In genomic region chr12:15777355-15778012, GRCh38 we compare ENCODE assay signal across 31 cellular contexts. TPM values are rescaled to one million over a fixed set of nuclear protein-coding genes. Genes with fewer than 3 reads are reported as not detected.
DNase-seq lines count a peak whose midpoint lies in the region; ATAC-seq, FAIRE-seq and TF ChIP-seq lines count a peak whose summit lies in the region.
"Had no signal": no experiment of that assay in that cellular context is flagged by ENCODE, and none has a peak within 500 bp of the region (broad histone marks: within the 10 kb centered on the region; RNA-seq: fewer than 3 reads in every experiment).

No MANE protein-coding gene starts in this region.

- TF ChIP-seq POLR2A in H54 (IDR thresholded peaks at IDR 0.05; ENCODE audit: low read depth, low read length) = no peak
- TF ChIP-seq POLR2A in prostate gland (IDR thresholded peaks at IDR 0.05) = no peak

- no peak overlapping the region for H3K27ac ChIP-seq in coronary artery
- H3K27ac ChIP-seq in osteoblast (ENCODE audit: low read depth, low read length) = peak overlapping the region; percentile 63
- no peak overlapping the region for H3K27ac ChIP-seq in prostate gland
- H3K27ac ChIP-seq: gastroesophageal sphincter, hepatocyte had no signal

- no peak overlapping the region for H2AFZ ChIP-seq in osteoblast (ENCODE audit: low read length)
- H2AFZ ChIP-seq: hepatocyte had no signal

- peak; percentile 60 for FAIRE-seq in H54 (lab: Jason Lieb, UNC)
- FAIRE-seq: HepG2, TTC549 had no signal

- no peaks in the 10 kb centered on the region for H3K9me3 ChIP-seq in osteoblast (ENCODE audit: low read depth, low read length)
- H3K9me3 ChIP-seq in prostate gland = no peaks in the 10 kb centered on the region
- H3K9me3 ChIP-seq: gastroesophageal sphincter had no signal

- H4K20me1 ChIP-seq in osteoblast (ENCODE audit: insufficient read depth, low read length) = no peaks in the 10 kb centered on the region

- intact Hi-C loops in prostate gland (cut with DNase I) = no loop called here

- 83% methylated on average over 3 of the region's 3 CpGs for WGBS in prostate gland

- TF ChIP-seq CTCF in coronary artery (IDR thresholded peaks at IDR 0.05) = no peak
- TF ChIP-seq CTCF in osteoblast (IDR thresholded peaks at IDR 0.05; ENCODE audit: extremely low read depth, low read depth, low read length) = no peak
- no peak for TF ChIP-seq CTCF in prostate gland (IDR thresholded peaks at IDR 0.05)

- peaks cover 97% of the 10 kb centered on the region for H3K79me2 ChIP-seq in osteoblast (ENCODE audit: insufficient read depth, low read length)

- H3K4me1 ChIP-seq in osteoblast (ENCODE audit: insufficient read depth, low read length) (peaks cover 73% of the 10 kb centered on the region), prostate gland (replicated peaks) (peaks cover 2% of the 10 kb centered on the region)
- H3K4me1 ChIP-seq: gastroesophageal sphincter had no signal

- DNase-seq in COLO829 (ENCODE audit: low spot score) = peak; percentile 45
- no peak for DNase-seq in H54 (ENCODE audit: insufficient read length, low spot score)
- no peak for DNase-seq in coronary artery (ENCODE audit: low spot score)
- no peak for DNase-seq in osteoblast (ENCODE audit: insufficient read length, low spot score, missing footprints)
- no peak for DNase-seq in NOMO-1 treated with dmso at 0.1 percent for 144 hours (lab: John Stamatoyannopoulos, UW; ENCODE audit: unreplicated experiment)
- DNase-seq in prostate gland (ENCODE audit: low spot score) = no peak
- DNase-seq: activated CD4-positive, alpha-beta T cell treated with anti-CD3 and anti-CD28 coated beads, Interleukin-2, amount 50 U/mL, for 48 hours; activated gamma-delta T cell treated with Interleukin-2 at 50 U/mL for 16 hours; activated T-cell treated with anti-CD3 and anti-CD28 coated beads, Interleukin-2, amount 50 U/mL, for 48 hours; C1 segment of cervical spinal cord; Calu3; cerebellar nuclear complex; DMS79 treated with DMSO at 0.1 percent for 48 hours; dorsolateral prefrontal cortex; GDM1; Karpas-422; NCI-H1417; NCI-H2081 treated with DMSO at 0.1 percent for 48 hours; NCI-H2227 treated with DMSO at 0.1 percent for 48 hours; NCI-H526; stimulated activated CD4-positive, alpha-beta T cell treated with anti-CD3 and anti-CD28 coated beads, Interleukin-4, amount 100 ng/mL, for 24 hours; T-helper 17 cell; trophoblast cell had no signal

- H3K27me3 ChIP-seq in osteoblast (ENCODE audit: insufficient read depth, low read length) = no peaks in the 10 kb centered on the region
- H3K27me3 ChIP-seq in prostate gland (replicated peaks; ENCODE audit: insufficient read depth) = no peaks in the 10 kb centered on the region
- H3K27me3 ChIP-seq: gastroesophageal sphincter, hepatocyte had no signal

- H3K4me2 ChIP-seq in osteoblast (ENCODE audit: insufficient read depth, low read length) = no peak overlapping the region
- H3K4me2 ChIP-seq: hepatocyte had no signal

- no peak for ATAC-seq in HG02571 (IDR thresholded peaks at IDR 0.05; ENCODE audit: unreplicated experiment)
- no peak for ATAC-seq in HG03139 (IDR thresholded peaks at IDR 0.05; ENCODE audit: unreplicated experiment)
- ATAC-seq: activated CD4-positive, CD25-positive, alpha-beta regulatory T cell treated with anti-CD3 and anti-CD28 coated beads, Interleukin-2, amount 50 U/mL, for 24 hours; gastroesophageal sphincter; HepG2; sciatic nerve; T-helper 17 cell had no signal

- H3K4me3 ChIP-seq in coronary artery = peak overlapping the region; percentile 1
- no peak overlapping the region for H3K4me3 ChIP-seq in osteoblast (ENCODE audit: insufficient read depth, low read length)
- H3K4me3 ChIP-seq in prostate gland = no peak overlapping the region
- H3K4me3 ChIP-seq: gastroesophageal sphincter, hepatocyte had no signal

- H3K36me3 ChIP-seq in osteoblast (ENCODE audit: insufficient read depth, low read length) (peaks cover 11% of the 10 kb centered on the region), prostate gland (no peaks in the 10 kb centered on the region)
- H3K36me3 ChIP-seq: gastroesophageal sphincter had no signal

RNA-seq across cellular contexts. Expression of gene EPS8, which starts 11.7 kb away (rescaled TPM):
- total RNA-seq in osteoblast (139 and 160 TPM in 2 replicates), prostate gland (10 to 100 TPM; 47.5 to 67.4 TPM)
